In genomic region chr11:83852775-83853442, GRCh38 we compare ENCODE assay signal across 1 cellular context.
TF ChIP-seq lines count a peak whose summit lies in the region.

No MANE protein-coding gene starts in this region.

TF ChIP-seq in GM23338, 12 proteins besides CTCF, POLR2A, EP300 and RAD21 (continued from another document):
- TF ChIP-seq ZNF462 (CRISPR knock-in tag; IDR thresholded peaks at IDR 0.05): no peak
- TF ChIP-seq POLR2AphosphoS5 (IDR thresholded peaks at IDR 0.05; ENCODE audit: low read depth): no peak
- no peak for TF ChIP-seq CREB1 (CRISPR knock-in tag; IDR thresholded peaks at IDR 0.05; ENCODE audit: low read depth)
- no peak for TF ChIP-seq EZH2 (IDR thresholded peaks at IDR 0.05; ENCODE audit: low read depth, unreplicated experiment)
- TF ChIP-seq STAT1 (IDR thresholded peaks at IDR 0.05; ENCODE audit: unreplicated experiment): no peak
- no peak for TF ChIP-seq REST (IDR thresholded peaks at IDR 0.05; ENCODE audit: unreplicated experiment)
- TF ChIP-seq JUNB (IDR thresholded peaks at IDR 0.05; ENCODE audit: unreplicated experiment): no peak
